1 cellular context compared by ENCODE assay signal in genomic region chr12:40587970-40588369, GRCh38.
TF ChIP-seq lines count a peak whose summit lies in the region.

No MANE protein-coding gene starts in this region.

TF ChIP-seq in SK-N-SH treated with all-trans-retinoic acid at 6 μM for 48 hours, 23 proteins besides CTCF, POLR2A, EP300 and RAD21 (continued from another document):
- no peak for TF ChIP-seq CSDC2 (CRISPR knock-in tag; IDR thresholded peaks at IDR 0.05)
- no peak for TF ChIP-seq ISL1 (CRISPR knock-in tag; IDR thresholded peaks at IDR 0.05)
- no peak for TF ChIP-seq ZC3H10 (CRISPR knock-in tag; IDR thresholded peaks at IDR 0.05)
TF ChIP-seq in SK-N-SH treated with all-trans-retinoic acid at 6 μM for 48 hours: peak in this region for 0.
